ENCODE assay signal across 11 cellular contexts in genomic region chr1:162151900-162152829, GRCh38.
A peak's percentile ranks its signal among the peaks of the same experiment; 100 is the strongest.
DNase-seq lines count a peak whose midpoint lies in the region; ATAC-seq and TF ChIP-seq lines count a peak whose summit lies in the region.
"Had no signal": no experiment of that assay in that cellular context is flagged by ENCODE, and none has a peak within 500 bp of the region (broad histone marks: within the 10 kb centered on the region; RNA-seq: fewer than 3 reads in every experiment).

No MANE protein-coding gene starts in this region.

- no peaks in the 10 kb centered on the region for H3K9me3 Mint-ChIP-seq in stimulated activated naive B cell treated with anti-CD40 and anti-IgM and Interleukin-4, amounts not matched to agents 10 μg/mL and 1 μg/mL and 100 μg/mL, for 72 hours

- ATAC-seq in stimulated activated naive B cell treated with anti-CD40 and anti-IgM and Interleukin-4, amounts not matched to agents 10 μg/mL and 1 μg/mL and 100 μg/mL, for 72 hours (replicated peaks), result peak; percentile 96 to 97
- ATAC-seq: HCT116 had no signal

- no peak overlapping the region for H3K4me3 ChIP-seq in cardiac fibroblast (replicated peaks in 1 of 2; ENCODE audit: low read depth in 2 of 2, low read length in 2 of 2)
- H3K4me3 ChIP-seq: vagina had no signal

- H3K4me3 Mint-ChIP-seq in stimulated activated naive B cell treated with anti-CD40 and anti-IgM and Interleukin-4, amounts not matched to agents 10 μg/mL and 1 μg/mL and 100 μg/mL, for 72 hours, result no peak overlapping the region

- peaks cover 13 to 21% of the 10 kb centered on the region in 2 donors for H3K27me3 Mint-ChIP-seq in stimulated activated naive B cell treated with anti-CD40 and anti-IgM and Interleukin-4, amounts not matched to agents 10 μg/mL and 1 μg/mL and 100 μg/mL, for 72 hours

- H3K27ac Mint-ChIP-seq in stimulated activated naive B cell treated with anti-CD40 and anti-IgM and Interleukin-4, amounts not matched to agents 10 μg/mL and 1 μg/mL and 100 μg/mL, for 72 hours, result no peak overlapping the region

- no peak for TF ChIP-seq CTCF in cardiac fibroblast (IDR thresholded peaks at IDR 0.05; ENCODE audit: low read depth, low read length)

- H3K36me3 Mint-ChIP-seq in stimulated activated naive B cell treated with anti-CD40 and anti-IgM and Interleukin-4, amounts not matched to agents 10 μg/mL and 1 μg/mL and 100 μg/mL, for 72 hours, result no peaks in the 10 kb centered on the region

- H3K4me1 Mint-ChIP-seq in stimulated activated naive B cell treated with anti-CD40 and anti-IgM and Interleukin-4, amounts not matched to agents 10 μg/mL and 1 μg/mL and 100 μg/mL, for 72 hours, result peaks cover 0 to 11% of the 10 kb centered on the region in 2 donors

- peak; percentile 15 for DNase-seq in activated CD4-positive, alpha-beta T cell treated with anti-CD3 and anti-CD28 coated beads for 48 hours
- DNase-seq in activated CD4-positive, alpha-beta T cell treated with anti-CD3 and anti-CD28 coated beads, Interleukin-2, amount 50 U/mL, for 4 hours, result no peak
- peak; percentile 42 for DNase-seq in HuH-7 (ENCODE audit: low spot score)
- DNase-seq in cardiac fibroblast (ENCODE audit: low read depth in 2 of 2), result peak; percentile 79 to 87
- peak; percentile 49 for DNase-seq in stimulated activated naive B cell treated with anti-CD40 and anti-IgM and Interleukin-4, amounts not matched to agents 10 μg/mL and 1 μg/mL and 100 μg/mL, for 72 hours
- DNase-seq in A172 (ENCODE audit: low spot score), result no peak
- no peak for DNase-seq in NCI-H187 treated with DMSO at 0.1 percent for 48 hours (lab: John Stamatoyannopoulos, UW)
- no peak for DNase-seq in HPDE6-E6E7 (ENCODE audit: extremely low spot score)
- DNase-seq: AML-193 had no signal

Comparison
In these comparisons a context has a peak if more than half of its experiments do, and no peak if none do; other contexts are left out.
1. DNase-seq: peak in activated CD4-positive, alpha-beta T cell treated with anti-CD3 and anti-CD28 coated beads for 48 hours (single experiment), HuH-7 (single experiment), cardiac fibroblast (2 of 2) and stimulated activated naive B cell treated with anti-CD40 and anti-IgM and Interleukin-4, amounts not matched to agents 10 μg/mL and 1 μg/mL and 100 μg/mL, for 72 hours (single experiment); none in activated CD4-positive, alpha-beta T cell treated with anti-CD3 and anti-CD28 coated beads, Interleukin-2, amount 50 U/mL, for 4 hours (0 of 2), A172 (single experiment), NCI-H187 treated with DMSO at 0.1 percent for 48 hours (single experiment) and HPDE6-E6E7 (single experiment).